1 cellular context compared by ENCODE assay signal in the genomic region with DNA sequence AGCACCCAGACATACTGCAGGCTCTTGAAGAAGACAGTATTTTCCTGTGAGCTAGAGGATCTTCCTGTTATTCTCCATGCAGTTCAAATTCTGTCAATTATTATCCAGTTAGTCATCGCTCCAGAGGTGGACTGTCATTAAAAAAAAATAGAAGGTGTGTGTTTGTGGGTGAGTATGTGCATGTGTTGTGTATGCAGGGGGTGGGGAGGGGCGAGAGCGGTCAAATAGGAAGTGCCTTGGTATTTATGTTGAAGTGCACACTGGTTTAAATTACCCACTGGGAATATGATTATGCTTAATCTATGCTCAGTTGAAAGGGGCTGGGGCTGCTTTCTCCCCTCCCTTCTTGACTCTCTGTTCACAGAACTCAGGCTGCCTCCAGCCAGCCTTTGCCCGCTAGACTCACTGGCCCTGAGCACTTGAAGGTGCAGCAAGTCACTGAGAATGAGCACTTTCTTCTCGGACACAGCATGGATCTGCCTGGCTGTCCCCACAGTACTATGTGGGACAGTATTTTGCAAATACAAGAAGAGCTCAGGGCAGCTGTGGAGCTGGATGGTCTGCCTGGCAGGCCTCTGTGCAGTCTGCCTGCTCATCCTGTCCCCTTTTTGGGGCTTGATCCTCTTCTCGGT.
TF ChIP-seq lines count a peak whose summit lies in the region.

A gene with protein sequence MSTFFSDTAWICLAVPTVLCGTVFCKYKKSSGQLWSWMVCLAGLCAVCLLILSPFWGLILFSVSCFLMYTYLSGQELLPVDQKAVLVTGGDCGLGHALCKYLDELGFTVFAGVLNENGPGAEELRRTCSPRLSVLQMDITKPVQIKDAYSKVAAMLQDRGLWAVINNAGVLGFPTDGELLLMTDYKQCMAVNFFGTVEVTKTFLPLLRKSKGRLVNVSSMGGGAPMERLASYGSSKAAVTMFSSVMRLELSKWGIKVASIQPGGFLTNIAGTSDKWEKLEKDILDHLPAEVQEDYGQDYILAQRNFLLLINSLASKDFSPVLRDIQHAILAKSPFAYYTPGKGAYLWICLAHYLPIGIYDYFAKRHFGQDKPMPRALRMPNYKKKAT (plus strand): TSS at position 273 of the 632 bp plus-strand sequence. CDS start 172 bp downstream, at position 445.

TF ChIP-seq in HepG2, 621 proteins besides CTCF, POLR2A, EP300 and RAD21 (continued from another document):
- TF ChIP-seq HMGA1 (CRISPR knock-in tag; conservative IDR thresholded peaks at IDR 0.05) (no peak), ZNF644 (CRISPR knock-in tag; IDR thresholded peaks at IDR 0.05; ENCODE audit: low read depth) (peak; percentile 34; the same call in 1 of the 2 replicates), AGO1 (IDR thresholded peaks at IDR 0.05; ENCODE audit: low read depth, low read length, poor library complexity, severe bottlenecking) (no peak), SIN3B (IDR thresholded peaks at IDR 0.05; ENCODE audit: low read length) (no peak), ZNF879 (CRISPR knock-in tag; IDR thresholded peaks at IDR 0.05) (no peak), MAF1 (CRISPR knock-in tag; IDR thresholded peaks at IDR 0.05; ENCODE audit: borderline replicate concordance) (no peak), CHCHD3 (CRISPR knock-in tag; IDR thresholded peaks at IDR 0.05) (no peak)
- TF ChIP-seq, protein P1, sequence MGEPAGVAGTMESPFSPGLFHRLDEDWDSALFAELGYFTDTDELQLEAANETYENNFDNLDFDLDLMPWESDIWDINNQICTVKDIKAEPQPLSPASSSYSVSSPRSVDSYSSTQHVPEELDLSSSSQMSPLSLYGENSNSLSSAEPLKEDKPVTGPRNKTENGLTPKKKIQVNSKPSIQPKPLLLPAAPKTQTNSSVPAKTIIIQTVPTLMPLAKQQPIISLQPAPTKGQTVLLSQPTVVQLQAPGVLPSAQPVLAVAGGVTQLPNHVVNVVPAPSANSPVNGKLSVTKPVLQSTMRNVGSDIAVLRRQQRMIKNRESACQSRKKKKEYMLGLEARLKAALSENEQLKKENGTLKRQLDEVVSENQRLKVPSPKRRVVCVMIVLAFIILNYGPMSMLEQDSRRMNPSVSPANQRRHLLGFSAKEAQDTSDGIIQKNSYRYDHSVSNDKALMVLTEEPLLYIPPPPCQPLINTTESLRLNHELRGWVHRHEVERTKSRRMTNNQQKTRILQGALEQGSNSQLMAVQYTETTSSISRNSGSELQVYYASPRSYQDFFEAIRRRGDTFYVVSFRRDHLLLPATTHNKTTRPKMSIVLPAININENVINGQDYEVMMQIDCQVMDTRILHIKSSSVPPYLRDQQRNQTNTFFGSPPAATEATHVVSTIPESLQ (CRISPR knock-in tag; conservative IDR thresholded peaks at IDR 0.05): no peak
